In genomic region chr7:130197094-130197493, GRCh38 we compare ENCODE assay signal across 23 cellular contexts. TPM values are rescaled to one million over a fixed set of nuclear protein-coding genes. Genes with fewer than 3 reads are reported as not detected.
DNase-seq lines count a peak whose midpoint lies in the region; ATAC-seq, FAIRE-seq and TF ChIP-seq lines count a peak whose summit lies in the region.
"Had no signal": no experiment of that assay in that cellular context is flagged by ENCODE, and none has a peak within 500 bp of the region (broad histone marks: within the 10 kb centered on the region; RNA-seq: fewer than 3 reads in every experiment).

No MANE protein-coding gene starts in this region.

- TF ChIP-seq CTCF in adrenal gland (IDR thresholded peaks at IDR 0.05): no peak
- TF ChIP-seq CTCF in natural killer cell (IDR thresholded peaks at IDR 0.05): no peak

- peaks cover 12% of the 10 kb centered on the region for H3K4me1 Mint-ChIP-seq in activated CD4-positive, alpha-beta T cell treated with anti-CD3 and anti-CD28 coated beads, Interleukin-2, amount 10 ng/mL, durations not matched to agents 7 days and 5 days
- peaks cover 5 to 8% of the 10 kb centered on the region in 2 donors for H3K4me1 Mint-ChIP-seq in natural killer cell
- H3K4me1 Mint-ChIP-seq: CD14-positive monocyte, GM23338 had no signal

- H3K4me3 ChIP-seq in adrenal gland: no peak overlapping the region
- H3K4me3 ChIP-seq: A549; BLaER1 treated with 17β-estradiol and CSF1 and Interleukin-3, amounts not matched to agents 10 nM and 100 nM; GM23338; HAP-1 had no signal

- POLR2A ChIA-PET in activated CD4-positive, alpha-beta T cell treated with anti-CD3 and anti-CD28 coated beads, Interleukin-2, amount 10 ng/mL, durations not matched to agents 7 days and 5 days (lab: Charles Lee): no interaction called here

- ATAC-seq in natural killer cell: no peak
- ATAC-seq: A549, GM23338 had no signal

- WGBS in adrenal gland, 4 donors: 67 to 92% (median 74%) methylated on average over 2 of the region's 2 CpGs

- H3K9me3 ChIP-seq in adrenal gland (replicated peaks in 1 of 3): no peaks in the 10 kb centered on the region
- H3K9me3 ChIP-seq: A549; BE2C; BLaER1 treated with 17β-estradiol and CSF1 and Interleukin-3, amounts not matched to agents 10 nM and 100 nM; HAP-1 had no signal

- intact Hi-C loops in adrenal gland (cut with DNase I): no loop called here
- intact Hi-C loops in natural killer cell (cut with micrococcal nuclease): no loop called here

- H3K27ac Mint-ChIP-seq in activated CD4-positive, alpha-beta T cell treated with anti-CD3 and anti-CD28 coated beads, Interleukin-2, amount 10 ng/mL, durations not matched to agents 7 days and 5 days: peak overlapping the region; percentile 9
- peak overlapping the region in 1 of 2 donors; percentile 8 for H3K27ac Mint-ChIP-seq in natural killer cell
- H3K27ac Mint-ChIP-seq: CD14-positive monocyte; CD4-positive, alpha-beta T cell; GM23338 had no signal

- peak; percentile 55 for FAIRE-seq in H54 (lab: Jason Lieb, UNC)
- FAIRE-seq: GM18507 had no signal

- no peak for TF ChIP-seq POLR2A in H54 (IDR thresholded peaks at IDR 0.05; ENCODE audit: low read depth, low read length)
- no peak for TF ChIP-seq POLR2A in adrenal gland (IDR thresholded peaks at IDR 0.05)

- CTCF ChIA-PET in activated CD4-positive, alpha-beta T cell treated with anti-CD3 and anti-CD28 coated beads, Interleukin-2, amount 10 ng/mL, durations not matched to agents 7 days and 5 days (lab: Charles Lee): interaction anchor here (0.9 kb wide), 1 partner anchor 12 kb away, joined by 3 read pairs; no protein-coding TSS in a partner anchor

- H3K36me3 ChIP-seq in adrenal gland (replicated peaks in 1 of 2): peaks cover 0 to 20% of the 10 kb centered on the region in 2 donors

- H3K36me3 Mint-ChIP-seq in activated CD4-positive, alpha-beta T cell treated with anti-CD3 and anti-CD28 coated beads, Interleukin-2, amount 10 ng/mL, durations not matched to agents 7 days and 5 days (ENCODE audit: low read depth): peaks cover 47% of the 10 kb centered on the region
- peaks cover 23% of the 10 kb centered on the region for H3K36me3 Mint-ChIP-seq in natural killer cell

- no peaks in the 10 kb centered on the region for H3K9me3 Mint-ChIP-seq in activated CD4-positive, alpha-beta T cell treated with anti-CD3 and anti-CD28 coated beads, Interleukin-2, amount 10 ng/mL, durations not matched to agents 7 days and 5 days
- no peaks in the 10 kb centered on the region for H3K9me3 Mint-ChIP-seq in natural killer cell
- H3K9me3 Mint-ChIP-seq: CD14-positive monocyte; CD4-positive, alpha-beta T cell; CD8-positive, alpha-beta memory T cell; GM23338 had no signal

- DNase-seq in activated CD4-positive, alpha-beta T cell treated with anti-CD3 and anti-CD28 coated beads, Interleukin-2, amount 10 ng/mL, durations not matched to agents 7 days and 5 days: no peak
- no peak for DNase-seq in activated CD4-positive, alpha-beta T cell treated with anti-CD3 and anti-CD28 coated beads for 1 hour
- DNase-seq in H54 (ENCODE audit: insufficient read length, low spot score): no peak
- DNase-seq in adrenal gland: no peak
- no peak for DNase-seq in NOMO-1 treated with dmso at 0.1 percent for 144 hours (lab: John Stamatoyannopoulos, UW; ENCODE audit: unreplicated experiment)
- DNase-seq in natural killer cell: no peak
- DNase-seq: 8988T; ACHN; AML-193; BE2C; CD4-positive, alpha-beta T cell; CD8-positive, alpha-beta memory T cell; DMS 273 treated with DMSO at 0.1 percent for 48 hours; DMS79; EL; GDM1 had no signal

- H3K27me3 ChIP-seq in adrenal gland: no peaks in the 10 kb centered on the region
- H3K27me3 ChIP-seq: BE2C; BLaER1 treated with 17β-estradiol and CSF1 and Interleukin-3, amounts not matched to agents 10 nM and 100 nM had no signal

- H3K27me3 Mint-ChIP-seq in activated CD4-positive, alpha-beta T cell treated with anti-CD3 and anti-CD28 coated beads, Interleukin-2, amount 10 ng/mL, durations not matched to agents 7 days and 5 days: no peaks in the 10 kb centered on the region
- H3K27me3 Mint-ChIP-seq in natural killer cell (ENCODE audit: low read depth in 2 of 2): no peaks in the 10 kb centered on the region
- H3K27me3 Mint-ChIP-seq: CD4-positive, alpha-beta T cell; CD8-positive, alpha-beta memory T cell had no signal

- peak overlapping the region in 3 of 5 donors; percentile 17 to 58 (median 36) for H3K27ac ChIP-seq in adrenal gland
- H3K27ac ChIP-seq: A549; BLaER1 treated with 17β-estradiol and CSF1 and Interleukin-3, amounts not matched to agents 10 nM and 100 nM had no signal

- no peak overlapping the region for H3K4me3 Mint-ChIP-seq in activated CD4-positive, alpha-beta T cell treated with anti-CD3 and anti-CD28 coated beads, Interleukin-2, amount 10 ng/mL, durations not matched to agents 7 days and 5 days
- H3K4me3 Mint-ChIP-seq in natural killer cell: no peak overlapping the region
- H3K4me3 Mint-ChIP-seq: CD14-positive monocyte; CD4-positive, alpha-beta T cell; GM23338 had no signal

- H3K4me1 ChIP-seq in adrenal gland (replicated peaks in 1 of 2): peaks cover 4 to 22% of the 10 kb centered on the region in 2 donors
- H3K4me1 ChIP-seq: A549; BE2C; BLaER1 treated with 17β-estradiol and CSF1 and Interleukin-3, amounts not matched to agents 10 nM and 100 nM; HAP-1 had no signal

RNA-seq across cellular contexts. Expression of gene TMEM209, which starts 8.1 kb away (rescaled TPM):
- 10 to 100 TPM; 41.6 to 46.6 TPM for total RNA-seq in activated CD4-positive, alpha-beta T cell treated with anti-CD3 and anti-CD28 coated beads, Interleukin-2, amount 10 ng/mL, durations not matched to agents 7 days and 5 days
- 10 to 100 TPM; 23.5 to 77.1 (median 45.5) TPM for total RNA-seq in adrenal gland
- 10 to 100 TPM in 1 of 3 donors, 1 to 10 TPM in 2; 6.0 to 35.3 (median 9.5) TPM for polyA plus RNA-seq in adrenal gland
- 10 to 100 TPM; 26.3 to 31.0 (median 30.4) TPM for total RNA-seq in natural killer cell

RNA-seq across cellular contexts. Expression of gene SSMEM1, which starts 10.6 kb away (rescaled TPM):
- total RNA-seq in activated CD4-positive, alpha-beta T cell treated with anti-CD3 and anti-CD28 coated beads, Interleukin-2, amount 10 ng/mL, durations not matched to agents 7 days and 5 days: not detected
- total RNA-seq in adrenal gland (not detected), natural killer cell (not detected)
- polyA plus RNA-seq in adrenal gland: under 1 TPM in 1 of 3 donors, not detected in 2; 0.13 TPM
- total RNA-seq: CD4-positive, alpha-beta T cell; CD8-positive, alpha-beta memory T cell; GM23338; H4 had no signal
- polyA plus RNA-seq: A549; CD14-positive monocyte; CD8-positive, alpha-beta memory T cell; GM23338 had no signal
